ENCODE assay signal across 8 cellular contexts in genomic region chr7:75994388-75995051, GRCh38. TPM values are rescaled to one million over a fixed set of nuclear protein-coding genes. Genes with fewer than 3 reads are reported as not detected.
DNase-seq lines count a peak whose midpoint lies in the region; ATAC-seq, FAIRE-seq and TF ChIP-seq lines count a peak whose summit lies in the region.

TSS of gene TMEM120A (minus strand) at chr7:75994595. CDS start at chr7:75994570, 25 bp downstream.

- no peaks in the 10 kb centered on the region for H3K9me1 ChIP-seq in keratinocyte (ENCODE audit: control insufficient read depth, extremely low read depth, insufficient read depth, low read length)

- H3K36me3 Mint-ChIP-seq in central memory CD8-positive, alpha-beta T cell (ENCODE audit: insufficient read depth) = peaks cover 11% of the 10 kb centered on the region

- H3K36me3 ChIP-seq in keratinocyte (ENCODE audit: control insufficient read depth in 2 of 2, extremely low read depth in 1 of 2, insufficient read depth in 2 of 2, low read length in 2 of 2) = peaks cover 9 to 11% of the 10 kb centered on the region in 2 experiments

- DNase-seq in Ammon's horn (ENCODE audit: low spot score) (peak; percentile 94), NCI-H446 treated with DMSO at 0.1 percent for 48 hours (lab: John Stamatoyannopoulos, UW) (peak; percentile 47), keratinocyte (ENCODE audit: low read depth, low spot score) (peak; percentile 44)
- DNase-seq in central memory CD8-positive, alpha-beta T cell (ENCODE audit: low spot score in 2 of 2) = peak; percentile 83 to 84
- DNase-seq in stimulated activated CD4-positive, alpha-beta T cell treated with anti-CD3 and anti-CD28 coated beads, Interleukin-12 subunit alpha, Interleukin-12 subunit beta, amount 100 ng/mL, for 48 hours (ENCODE audit: low read depth in 2 of 3, low spot score in 1 of 3) = peak; percentile 84 to 96 (median 92)

- peak within 1 kb of the TSS; percentile 76 to 82 (median 78) for H3K4me3 ChIP-seq in keratinocyte (ENCODE audit: control insufficient read depth in 2 of 3, extremely low read depth in 1 of 3, insufficient read depth in 2 of 3, low read depth in 1 of 3, low read length in 3 of 3)

- peak within 1 kb of the TSS; percentile 69 for H3K27ac Mint-ChIP-seq in central memory CD8-positive, alpha-beta T cell (ENCODE audit: low read depth)

- ATAC-seq in HG03378 (IDR thresholded peaks at IDR 0.05; ENCODE audit: unreplicated experiment) = peak; percentile 83
- ATAC-seq in activated CD4-positive, CD25-positive, alpha-beta regulatory T cell treated with anti-CD3 and anti-CD28 coated beads, Interleukin-2, amount 50 U/mL, for 24 hours = peak; percentile 98 to 99
- ATAC-seq in central memory CD8-positive, alpha-beta T cell (replicated peaks; ENCODE audit: extremely low read depth, poor library complexity, severe bottlenecking) = peak; percentile 98

- H3K4me1 ChIP-seq in keratinocyte (ENCODE audit: control insufficient read depth, extremely low read depth, insufficient read depth, low read length) = peaks cover 4% of the 10 kb centered on the region

- peak within 1 kb of the TSS; percentile 78 for H3K4me3 Mint-ChIP-seq in central memory CD8-positive, alpha-beta T cell

- peak within 1 kb of the TSS; percentile 53 for H2AFZ ChIP-seq in keratinocyte (ENCODE audit: control insufficient read depth, low read length)

- H4K20me1 ChIP-seq in keratinocyte (ENCODE audit: control insufficient read depth, extremely low read depth, insufficient read depth, low read length) = no peaks in the 10 kb centered on the region

- peak within 1 kb of the TSS; percentile 31 for H3K27ac ChIP-seq in keratinocyte (ENCODE audit: control insufficient read depth, insufficient read depth, low read length)

- no peaks in the 10 kb centered on the region for H3K27me3 Mint-ChIP-seq in central memory CD8-positive, alpha-beta T cell

- TF ChIP-seq CTCF in keratinocyte (optimal IDR thresholded peaks at IDR 0.05 in 1 of 3, IDR thresholded peaks at IDR 0.05 in 1 of 3, conservative IDR thresholded peaks at IDR 0.05 in 1 of 3; ENCODE audit: extremely low read depth in 1 of 3, insufficient read depth in 2 of 3, low read length in 3 of 3) = no peak

- no peaks in the 10 kb centered on the region for H3K27me3 ChIP-seq in keratinocyte (ENCODE audit: control insufficient read depth, extremely low read depth, insufficient read depth, low read length)

- peak; percentile 61 for TF ChIP-seq POLR2A in GM19099 (IDR thresholded peaks at IDR 0.05; ENCODE audit: extremely low read depth, insufficient read length, low read depth)

- no peaks in the 10 kb centered on the region for H3K9me3 ChIP-seq in keratinocyte (ENCODE audit: control insufficient read depth, low read depth, low read length)

- H3K9ac ChIP-seq in keratinocyte (ENCODE audit: control insufficient read depth, extremely low read depth, insufficient read depth, low read length) = peak within 1 kb of the TSS; percentile 72

- peak within 1 kb of the TSS; percentile 87 for H3K4me2 ChIP-seq in keratinocyte (ENCODE audit: control insufficient read depth, extremely low read depth, insufficient read depth, low read depth, low read length)

- FAIRE-seq in keratinocyte (lab: Jason Lieb, UNC) = peak; percentile 5

- H3K79me2 ChIP-seq in keratinocyte (ENCODE audit: control insufficient read depth, insufficient read depth, low read length) = no peaks in the 10 kb centered on the region

- peaks cover 39% of the 10 kb centered on the region for H3K4me1 Mint-ChIP-seq in central memory CD8-positive, alpha-beta T cell

- dilution Hi-C loops in keratinocyte (cut with MboI; ENCODE audit: extremely low pct_ligation_motif_present, low sequenced_read_pairs) = no loop called here

- H3K9me3 Mint-ChIP-seq in central memory CD8-positive, alpha-beta T cell = no peaks in the 10 kb centered on the region

RNA-seq across cellular contexts. Expression of gene TMEM120A, which starts in this region (rescaled TPM):
- polyA plus RNA-seq in keratinocyte = 41.0 to 72.4 TPM (median 47.0 TPM) in 3 replicates
- 19.5 TPM for polyA plus RNA-seq in keratinocyte (2011; ENCODE audit: low read depth)
- 39.1 and 45.4 TPM in 2 replicates for polyA plus RNA-seq in keratinocyte (2011; cell fraction: cytosol; rRNA removed)
- polyA plus RNA-seq in keratinocyte (2011; cell fraction: nucleus; rRNA removed) = 46.7 and 51.3 TPM in 2 replicates
- 21.7 and 29.1 TPM in 2 replicates for polyA plus RNA-seq in keratinocyte (2012; ENCODE audit: low replicate concordance)
- 37.6 to 94.8 TPM (median 56.3 TPM) in 3 replicates for polyA minus RNA-seq in keratinocyte
- 50.5 TPM for polyA minus RNA-seq in keratinocyte (2011; cell fraction: cytosol; rRNA and poly(A)+ RNA removed)
- polyA minus RNA-seq in keratinocyte (2011; cell fraction: nucleus; rRNA and poly(A)+ RNA removed) = 10.4 and 20.2 TPM in 2 replicates

Comparison
In these comparisons a context has a peak if more than half of its experiments do, and no peak if none do; other contexts are left out.
1. Peak in every context shown above with its lines: DNase-seq, ATAC-seq, H3K4me3 ChIP-seq and H3K27ac ChIP-seq.
2. DNase-seq: peak in every context shown above with its lines; median percentile 94 in Ammon's horn; 92 in stimulated activated CD4-positive, alpha-beta T cell treated with anti-CD3 and anti-CD28 coated beads, Interleukin-12 subunit alpha, Interleukin-12 subunit beta, amount 100 ng/mL, for 48 hours; 84 in central memory CD8-positive, alpha-beta T cell; 47 in NCI-H446 treated with DMSO at 0.1 percent for 48 hours; 44 in keratinocyte.